ENCODE assay signal across 9 cellular contexts in the genomic region with DNA sequence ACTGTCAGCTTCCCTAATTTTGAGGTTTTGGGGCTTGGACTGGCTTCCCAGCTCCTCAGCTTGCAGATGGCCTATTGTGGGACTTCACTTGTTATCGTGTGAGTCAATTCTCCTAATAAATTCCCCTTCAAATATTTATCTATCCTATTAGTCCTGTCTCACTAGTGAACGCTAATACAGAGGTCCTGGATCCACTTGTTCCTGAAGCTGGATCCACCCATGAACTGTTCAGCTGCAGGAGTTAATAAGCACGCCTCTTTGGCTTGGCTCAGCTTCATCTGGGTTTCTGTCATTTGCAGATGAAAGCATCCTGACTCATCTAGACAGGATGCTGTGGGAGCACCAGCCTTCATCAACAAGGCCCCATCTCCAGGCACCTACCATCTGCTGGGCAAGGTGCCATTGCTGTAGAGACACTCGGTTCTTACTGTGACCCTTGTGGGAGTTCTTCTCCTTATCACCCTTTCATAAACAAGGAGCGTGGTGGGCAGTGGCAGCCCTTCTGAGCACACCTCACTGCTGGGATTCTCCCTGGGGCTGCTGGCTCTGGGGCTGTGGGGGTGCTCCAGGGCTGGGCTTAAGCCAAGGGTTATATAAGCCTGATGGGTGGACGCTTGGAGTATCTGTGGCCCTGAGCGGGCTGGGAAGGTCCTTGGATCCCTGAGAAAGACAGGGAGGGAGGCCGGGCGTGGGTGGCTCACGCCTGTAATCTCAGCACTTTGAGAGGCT. TPM values are rescaled to one million over a fixed set of nuclear protein-coding genes. Genes with fewer than 3 reads are reported as not detected.
A peak's percentile ranks its signal among the peaks of the same experiment; 100 is the strongest.
DNase-seq lines count a peak whose midpoint lies in the region; ATAC-seq and TF ChIP-seq lines count a peak whose summit lies in the region.
"Had no signal": no experiment of that assay in that cellular context is flagged by ENCODE, and none has a peak within 500 bp of the region (broad histone marks: within the 10 kb centered on the region; RNA-seq: fewer than 3 reads in every experiment).

No MANE protein-coding gene starts in this region.

- DNase-seq in GDM1 (lab: John Stamatoyannopoulos, UW) (peak; percentile 60), T-helper 2 cell (peak in 4 of 5 experiments; percentile 40 to 96 (median 52)), endodermal cell (no peak), NCI-H510A (lab: John Stamatoyannopoulos, UW) (no peak), vagina (ENCODE audit: extremely low spot score in 2 of 2) (no peak)
- DNase-seq in activated naive CD4-positive, alpha-beta T cell treated with anti-CD3 and anti-CD28 coated beads, Interleukin-2, amount 50 U/mL, for 16 hours: peak; percentile 80
- peak; percentile 84 for DNase-seq in stimulated activated CD4-positive, alpha-beta T cell treated with anti-CD3 and anti-CD28 coated beads, Interleukin-15, amount 100 ng/mL, for 24 hours

- no peak overlapping the region for H3K27ac Mint-ChIP-seq in endodermal cell

- H3K9me3 Mint-ChIP-seq in endodermal cell: no peaks in the 10 kb centered on the region

- H3K4me3 ChIP-seq in endodermal cell (ENCODE audit: low read length): no peak overlapping the region
- H3K4me3 ChIP-seq in vagina: no peak overlapping the region

- H3K9me3 ChIP-seq in endodermal cell (ENCODE audit: control insufficient read depth, low read length) (no peaks in the 10 kb centered on the region), vagina (no peaks in the 10 kb centered on the region)

- no peak overlapping the region for H3K9ac ChIP-seq in endodermal cell (ENCODE audit: extremely low read depth, low read length, poor library complexity, severe bottlenecking)

- ATAC-seq in GM21737 (IDR thresholded peaks at IDR 0.05; ENCODE audit: unreplicated experiment): no peak
- ATAC-seq: right cardiac atrium had no signal

- intact Hi-C loops in vagina (cut with DNase I): no loop called here

- H3K4me3 Mint-ChIP-seq in endodermal cell: no peak overlapping the region

- TF ChIP-seq CTCF in endodermal cell (conservative IDR thresholded peaks at IDR 0.05) (no peak), vagina (IDR thresholded peaks at IDR 0.05) (no peak)

- H3K4me1 Mint-ChIP-seq in endodermal cell: no peaks in the 10 kb centered on the region

- H3K36me3 Mint-ChIP-seq in endodermal cell (ENCODE audit: low read depth): no peaks in the 10 kb centered on the region

- no peaks in the 10 kb centered on the region for H3K4me1 ChIP-seq in endodermal cell (ENCODE audit: control insufficient read depth, insufficient read depth, low read length)
- H3K4me1 ChIP-seq in vagina: peaks cover 12% of the 10 kb centered on the region

- H3K27me3 ChIP-seq in endodermal cell (ENCODE audit: control insufficient read depth, insufficient read depth, low read length, poor library complexity, severe bottlenecking): no peaks in the 10 kb centered on the region
- H3K27me3 ChIP-seq in vagina: no peaks in the 10 kb centered on the region

- no peaks in the 10 kb centered on the region for H3K36me3 ChIP-seq in endodermal cell (ENCODE audit: control insufficient read depth, insufficient read depth, low read length)
- no peaks in the 10 kb centered on the region for H3K36me3 ChIP-seq in vagina

- TF ChIP-seq POLR2A in vagina (IDR thresholded peaks at IDR 0.05): no peak

- H3K27me3 Mint-ChIP-seq in endodermal cell (ENCODE audit: insufficient read depth): no peaks in the 10 kb centered on the region

- H3K27ac ChIP-seq in endodermal cell (ENCODE audit: low read depth, low read length) (no peak overlapping the region), vagina (no peak overlapping the region)

- 93 to 97% methylated on average over 8 to 10 of the region's 10 CpGs for WGBS in endodermal cell (ENCODE audit: insufficient coverage in 1 of 2, insufficient read length in 1 of 2), 2 experiments

RNA-seq across cellular contexts. Expression of gene LAT, which starts 23.2 kb away (rescaled TPM):
- total RNA-seq in endodermal cell (1 to 10 TPM; 4.5 to 6.1 TPM), vagina (4.7 TPM)
- 3.1 TPM for polyA plus RNA-seq in endodermal cell (2013, experiment 1 of 2)
- polyA plus RNA-seq in endodermal cell (2013, experiment 2 of 2): 3.5 TPM

RNA-seq across cellular contexts. Expression of gene SPNS1, which starts 33.5 kb away (rescaled TPM):
- total RNA-seq in endodermal cell (10 to 100 TPM; 54.9 to 55.2 TPM), vagina (29.0 TPM)
- polyA plus RNA-seq in endodermal cell (2013, experiment 1 of 2): 28.0 TPM
- 29.1 TPM for polyA plus RNA-seq in endodermal cell (2013, experiment 2 of 2)

RNA-seq across cellular contexts. Expression of gene NFATC2IP, which starts 57.3 kb away (rescaled TPM):
- total RNA-seq in endodermal cell (10 to 100 TPM; 63.7 to 65.4 TPM), vagina (26.0 TPM)
- polyA plus RNA-seq in endodermal cell (2013, experiment 1 of 2): 46.2 TPM
- polyA plus RNA-seq in endodermal cell (2013, experiment 2 of 2): 39.5 TPM

Comparison
In these comparisons a context has a peak if more than half of its experiments do, and no peak if none do; other contexts are left out.
1. DNase-seq: peak in GDM1 (single experiment), T-helper 2 cell (4 of 5), activated naive CD4-positive, alpha-beta T cell treated with anti-CD3 and anti-CD28 coated beads, Interleukin-2, amount 50 U/mL, for 16 hours (single experiment) and stimulated activated CD4-positive, alpha-beta T cell treated with anti-CD3 and anti-CD28 coated beads, Interleukin-15, amount 100 ng/mL, for 24 hours (single experiment); none in endodermal cell (single experiment), NCI-H510A (single experiment) and vagina (0 of 2).